10 cellular contexts compared by ENCODE assay signal in genomic region chr4:25884040-25884788, GRCh38. TPM values are rescaled to one million over a fixed set of nuclear protein-coding genes. Genes with fewer than 3 reads are reported as not detected.
DNase-seq lines count a peak whose midpoint lies in the region; ATAC-seq and TF ChIP-seq lines count a peak whose summit lies in the region.
"Had no signal": no experiment of that assay in that cellular context is flagged by ENCODE, and none has a peak within 500 bp of the region (broad histone marks: within the 10 kb centered on the region; RNA-seq: fewer than 3 reads in every experiment).

No MANE protein-coding gene starts in this region.

- CTCF ChIA-PET in activated B cell treated with CpG ODN at 0.5 μM for 24 hours (lab: Charles Lee): interaction anchor here (1.3 kb wide), 1 partner anchor 26 kb away, joined by 3 read pairs; no protein-coding TSS in a partner anchor

- H2AFZ ChIP-seq in MM.1S (ENCODE audit: low read length): no peak overlapping the region

- peak overlapping the region; percentile 62 for H3K27ac Mint-ChIP-seq in activated B cell treated with CpG ODN at 0.5 μM for 24 hours

- no peaks in the 10 kb centered on the region for H3F3A ChIP-seq in MM.1S (ENCODE audit: insufficient read depth, low read length)

- H3K4me3 ChIP-seq in mucosa of descending colon (no peak overlapping the region), MM.1S (ENCODE audit: low read length) (no peak overlapping the region)

- H3K4me3 Mint-ChIP-seq in activated B cell treated with CpG ODN at 0.5 μM for 24 hours: no peak overlapping the region
- H3K4me3 Mint-ChIP-seq: neural crest cell had no signal

- no peak overlapping the region for H3K9ac ChIP-seq in MM.1S (ENCODE audit: low read length)

- ATAC-seq in GM18502 (IDR thresholded peaks at IDR 0.05; ENCODE audit: poor library complexity, unreplicated experiment) (peak; percentile 60), HG02885 (IDR thresholded peaks at IDR 0.05; ENCODE audit: poor library complexity, unreplicated experiment) (peak; percentile 35), activated B cell treated with CpG ODN at 0.5 μM for 24 hours (ENCODE audit: low read depth) (peak; percentile 57), mucosa of descending colon (peak; percentile 38)

- H3K9me3 Mint-ChIP-seq in activated B cell treated with CpG ODN at 0.5 μM for 24 hours: no peaks in the 10 kb centered on the region

- DNase-seq in activated B cell treated with CpG ODN at 0.5 μM for 24 hours (no peak), mucosa of descending colon (no peak), cerebellum (ENCODE audit: low spot score) (no peak), NCI-H1694 treated with DMSO at 0.1 percent for 48 hours (lab: John Stamatoyannopoulos, UW) (no peak), MM.1S (no peak), NCI-H510A (lab: John Stamatoyannopoulos, UW) (no peak)
- DNase-seq: SHP77 had no signal

- no peak overlapping the region for H3K4me2 ChIP-seq in MM.1S (ENCODE audit: low read depth, low read length)

- no peaks in the 10 kb centered on the region for H3K9me2 ChIP-seq in MM.1S (replicated peaks; ENCODE audit: insufficient read depth, low read length)

- no peaks in the 10 kb centered on the region for H3K36me3 Mint-ChIP-seq in activated B cell treated with CpG ODN at 0.5 μM for 24 hours (ENCODE audit: low read depth)

- H3K27me3 ChIP-seq in MM.1S (replicated peaks; ENCODE audit: insufficient read depth, low read length): no peaks in the 10 kb centered on the region

- H3K27me3 Mint-ChIP-seq in activated B cell treated with CpG ODN at 0.5 μM for 24 hours: no peaks in the 10 kb centered on the region

- no peaks in the 10 kb centered on the region for H3K36me3 ChIP-seq in mucosa of descending colon (ENCODE audit: low read depth)
- no peaks in the 10 kb centered on the region for H3K36me3 ChIP-seq in MM.1S (replicated peaks; ENCODE audit: insufficient read depth, low read length)

- no peak overlapping the region for H3K27ac ChIP-seq in MM.1S (ENCODE audit: low read length)

- H3K9me3 ChIP-seq in mucosa of descending colon (no peaks in the 10 kb centered on the region), MM.1S (replicated peaks; ENCODE audit: insufficient read depth, low read length) (no peaks in the 10 kb centered on the region)

- TF ChIP-seq CTCF in activated B cell treated with CpG ODN at 0.5 μM for 24 hours (IDR thresholded peaks at IDR 0.05) (no peak), mucosa of descending colon (IDR thresholded peaks at IDR 0.05) (no peak), MM.1S (IDR thresholded peaks at IDR 0.05; ENCODE audit: low read length) (no peak)

- H3K4me1 ChIP-seq in mucosa of descending colon (ENCODE audit: low read depth): no peaks in the 10 kb centered on the region
- H3K4me1 ChIP-seq in MM.1S (ENCODE audit: low read length): no peaks in the 10 kb centered on the region

- POLR2A ChIA-PET in activated B cell treated with CpG ODN at 0.5 μM for 24 hours (lab: Charles Lee): interaction anchor here (0.8 to 9.8 kb wide), 4 partner anchors 8 to 29 kb away, joined by 3 to 99 read pairs (median 5); partner anchors contain the start of gene SMIM20

- H4K20me1 ChIP-seq in MM.1S (ENCODE audit: insufficient read depth, low read length): no peaks in the 10 kb centered on the region

- intact Hi-C loops in activated B cell treated with CpG ODN at 0.5 μM for 24 hours (cut with micrococcal nuclease) (no loop called here), mucosa of descending colon (cut with DNase I, micrococcal nuclease) (no loop called here)

- H3K79me2 ChIP-seq in MM.1S (ENCODE audit: low read length): no peaks in the 10 kb centered on the region

- H3K4me1 Mint-ChIP-seq in activated B cell treated with CpG ODN at 0.5 μM for 24 hours: peaks cover 50% of the 10 kb centered on the region

RNA-seq across cellular contexts. Expression of gene SEL1L3, which starts 21.4 kb away (rescaled TPM):
- total RNA-seq in activated B cell treated with CpG ODN at 0.5 μM for 24 hours (102 and 113 TPM in 2 replicates), mucosa of descending colon (100 to 1,000 TPM in 1 of 3 donors, 10 to 100 TPM in 2; 51.7 to 104 (median 98.3) TPM), cerebellum (38.7 TPM)

RNA-seq across cellular contexts. Expression of gene SMIM20, which starts 29.8 kb away (rescaled TPM):
- total RNA-seq in activated B cell treated with CpG ODN at 0.5 μM for 24 hours (16.6 and 18.7 TPM in 2 replicates), mucosa of descending colon (10 to 100 TPM; 28.1 to 36.0 (median 28.7) TPM), cerebellum (11.6 TPM)
